26 cellular contexts compared by ENCODE assay signal in genomic region chr10:120402358-120402757, GRCh38. TPM values are rescaled to one million over a fixed set of nuclear protein-coding genes. Genes with fewer than 3 reads are reported as not detected.
A peak's percentile ranks its signal among the peaks of the same experiment; 100 is the strongest.
DNase-seq lines count a peak whose midpoint lies in the region; ATAC-seq, FAIRE-seq and TF ChIP-seq lines count a peak whose summit lies in the region.
"Had no signal": no experiment of that assay in that cellular context is flagged by ENCODE, and none has a peak within 500 bp of the region (broad histone marks: within the 10 kb centered on the region; RNA-seq: fewer than 3 reads in every experiment).

No MANE protein-coding gene starts in this region.

- no peak overlapping the region for H2BK12ac ChIP-seq in mesenchymal stem cell (ENCODE audit: low read length in 2 of 2)

- no peaks in the 10 kb centered on the region for H3K27me3 ChIP-seq in mesenchymal stem cell (ENCODE audit: control insufficient read depth in 1 of 2, insufficient read depth in 1 of 2, low read length in 2 of 2)

- no peak overlapping the region for H2BK15ac ChIP-seq in mesenchymal stem cell (ENCODE audit: low read depth, poor library complexity, severe bottlenecking)

- TF ChIP-seq POLR2A in A549 (IDR thresholded peaks at IDR 0.05; ENCODE audit: low read length), result no peak

- TF ChIP-seq EP300 in A549 (IDR thresholded peaks at IDR 0.05), result no peak

- no peak overlapping the region for H3K27ac ChIP-seq in A549
- H3K27ac ChIP-seq in mesenchymal stem cell (ENCODE audit: low read length, poor library complexity, severe bottlenecking), result no peak overlapping the region
- H3K27ac ChIP-seq: 22Rv1, RWPE1 had no signal

- H3K18ac ChIP-seq in mesenchymal stem cell (ENCODE audit: low read depth in 1 of 2, low read length in 2 of 2), result no peak overlapping the region

- no peak overlapping the region for H3K4me2 ChIP-seq in A549
- H3K4me2 ChIP-seq in mesenchymal stem cell (ENCODE audit: low read length, poor library complexity, severe bottlenecking), result no peak overlapping the region
- H3K4me2 ChIP-seq: GM23338 had no signal

- no peaks in the 10 kb centered on the region for H3K36me3 ChIP-seq in mesenchymal stem cell (ENCODE audit: control insufficient read depth in 1 of 2, insufficient read depth in 2 of 2, low read depth in 1 of 2, low read length in 2 of 2)
- H3K36me3 ChIP-seq: HAP-1 had no signal

- POLR2A ChIA-PET in A549 (lab: Yijun Ruan, JAX), result no interaction called here

- H3K9me3 ChIP-seq in A549, result no peaks in the 10 kb centered on the region
- no peaks in the 10 kb centered on the region for H3K9me3 ChIP-seq in mesenchymal stem cell (ENCODE audit: control insufficient read depth, low read length)
- H3K9me3 ChIP-seq: HAP-1 had no signal

- DNase-seq in A549 (ENCODE audit: low read depth in 1 of 2, low spot score in 1 of 2), result no peak
- DNase-seq in M059J (ENCODE audit: low read depth), result peak; percentile 60
- peak; percentile 42 for DNase-seq in choroid plexus epithelial cell (ENCODE audit: low read depth)
- peak; percentile 50 for DNase-seq in kidney tubule cell (ENCODE audit: low spot score)
- DNase-seq in NCI-H2171 treated with DMSO at 0.1 percent for 48 hours (lab: John Stamatoyannopoulos, UW), result no peak
- no peak for DNase-seq in NCI-H1105 (lab: John Stamatoyannopoulos, UW)
- no peak for DNase-seq in NCI-H82 (lab: John Stamatoyannopoulos, UW)
- DNase-seq in mesenchymal stem cell, result no peak
- DNase-seq: ACHN; CD4-positive, CD25-positive, alpha-beta regulatory T cell; DMS153; DND-41; Karpas-422; NCI-H1105 treated with DMSO at 0.1 percent for 48 hours; NCI-H146; NCI-H1930; NCI-H2107; NCI-H446 treated with DMSO at 0.1 percent for 48 hours; NCI-H526; SHP77 had no signal

- H3K9ac ChIP-seq in mesenchymal stem cell (ENCODE audit: low read length), result no peak overlapping the region

- CTCF ChIA-PET in A549 (lab: Yijun Ruan, JAX), result no interaction called here

- H4K8ac ChIP-seq in mesenchymal stem cell (ENCODE audit: low read length), result no peak overlapping the region

- no peak for TF ChIP-seq RAD21 in A549 (conservative IDR thresholded peaks at IDR 0.05 in 1 of 2, IDR thresholded peaks at IDR 0.05 in 1 of 2)

- no peak overlapping the region for H4K91ac ChIP-seq in mesenchymal stem cell (ENCODE audit: low read length)

- no peak for ATAC-seq in A549
- ATAC-seq: GM23338, HepG2 had no signal

- no peak overlapping the region for H3K14ac ChIP-seq in mesenchymal stem cell (ENCODE audit: low read length in 2 of 2)

- no peak overlapping the region for H2AFZ ChIP-seq in mesenchymal stem cell (ENCODE audit: low read depth, low read length)
- H2AFZ ChIP-seq: GM23338 had no signal

- no peak overlapping the region for H2BK5ac ChIP-seq in mesenchymal stem cell (ENCODE audit: low read depth, low read length, poor library complexity, severe bottlenecking)

- FAIRE-seq in A549 (lab: Jason Lieb, UNC), result no peak
- FAIRE-seq: HepG2 had no signal

- no peaks in the 10 kb centered on the region for H3K79me1 ChIP-seq in mesenchymal stem cell (replicated peaks; ENCODE audit: low read length, poor library complexity, severe bottlenecking)

- H3K23ac ChIP-seq in mesenchymal stem cell (ENCODE audit: low read length in 2 of 2), result no peak overlapping the region

- no peak overlapping the region for H2AK5ac ChIP-seq in mesenchymal stem cell (ENCODE audit: low read length, severe bottlenecking)

- H3K4me3 ChIP-seq in A549 (no peak overlapping the region), choroid plexus epithelial cell (ENCODE audit: low read depth, low read length) (no peak overlapping the region), mesenchymal stem cell (ENCODE audit: insufficient read depth in 1 of 2, low read depth in 1 of 2, low read length in 2 of 2) (no peak overlapping the region)
- H3K4me3 ChIP-seq: GM23338, HAP-1 had no signal

- H3K4ac ChIP-seq in mesenchymal stem cell (ENCODE audit: low read depth in 1 of 2, low read length in 2 of 2), result no peak overlapping the region

- TF ChIP-seq CTCF in A549 (IDR thresholded peaks at IDR 0.05), result no peak
- no peak for TF ChIP-seq CTCF in choroid plexus epithelial cell (conservative IDR thresholded peaks at IDR 0.05; ENCODE audit: low read depth, low read length)

- H3K4me1 ChIP-seq in A549 (no peaks in the 10 kb centered on the region), mesenchymal stem cell (ENCODE audit: control insufficient read depth, insufficient read depth, low read depth, low read length) (no peaks in the 10 kb centered on the region)
- H3K4me1 ChIP-seq: HAP-1 had no signal

- no peak overlapping the region for H2BK120ac ChIP-seq in mesenchymal stem cell (ENCODE audit: low read depth, low read length)

TF ChIP-seq in A549, 52 proteins besides CTCF, POLR2A, EP300 and RAD21:
- TF ChIP-seq FOSL2 (IDR thresholded peaks at IDR 0.05) (no peak), FOSL2 (CRISPR knock-in tag; IDR thresholded peaks at IDR 0.05) (peak; percentile 18; the same call in 1 of the 2 replicates), PBX3 (IDR thresholded peaks at IDR 0.05) (no peak)

RNA-seq across cellular contexts. Expression of gene PLPP4, which starts 54.7 kb away (rescaled TPM):
- not detected in 2 replicates for polyA plus RNA-seq in A549 (2011; rRNA removed)
- polyA plus RNA-seq in A549 (2012; cell fraction: cytosol; rRNA removed), result not detected in 2 replicates
- polyA plus RNA-seq in A549 (2012; cell fraction: nucleus; rRNA removed), result not detected in 2 replicates
- polyA plus RNA-seq in A549 (2017; fragmentation: RNase III; extraction: RNeasy Plus Mini Kit Qiagen cat#74134 plus additional on column Dnase treatment), result not detected in 3 replicates
- not detected in 2 replicates for polyA minus RNA-seq in A549 (2011; rRNA and poly(A)+ RNA removed)
- 55.4 and 69.2 TPM in 2 replicates for total RNA-seq in M059J (2014; rRNA removed; shearing (Covaris generic))
- polyA plus RNA-seq in mesenchymal stem cell (2013, experiment 1 of 2), result 10.2 TPM
- polyA plus RNA-seq in mesenchymal stem cell (2013, experiment 2 of 2), result 10.0 TPM
- total RNA-seq: CD4-positive, CD25-positive, alpha-beta regulatory T cell; G401; HepG2 had no signal
- polyA plus RNA-seq: CD4-positive, CD25-positive, alpha-beta regulatory T cell; HepG2 had no signal

Comparison
In these comparisons a context has a peak if more than half of its experiments do, and no peak if none do; other contexts are left out.
1. DNase-seq: peak in M059J (single experiment), choroid plexus epithelial cell (single experiment) and kidney tubule cell (single experiment); none in A549 (0 of 2), NCI-H2171 treated with DMSO at 0.1 percent for 48 hours (single experiment), NCI-H1105 (single experiment), NCI-H82 (single experiment) and mesenchymal stem cell (single experiment).